In genomic region chr3:187291001-187291511, GRCh38 we compare ENCODE assay signal across 10 cellular contexts. TPM values are rescaled to one million over a fixed set of nuclear protein-coding genes. Genes with fewer than 3 reads are reported as not detected.
DNase-seq lines count a peak whose midpoint lies in the region; TF ChIP-seq lines count a peak whose summit lies in the region.
"Had no signal": no experiment of that assay in that cellular context is flagged by ENCODE, and none has a peak within 500 bp of the region (broad histone marks: within the 10 kb centered on the region; RNA-seq: fewer than 3 reads in every experiment).

No MANE protein-coding gene starts in this region.

- H3K36me3 ChIP-seq in left ventricle myocardium inferior, result no peaks in the 10 kb centered on the region
- H3K36me3 ChIP-seq in osteoblast (ENCODE audit: insufficient read depth, low read length), result no peaks in the 10 kb centered on the region
- no peaks in the 10 kb centered on the region for H3K36me3 ChIP-seq in CD8-positive, alpha-beta memory T cell (ENCODE audit: insufficient read depth, low read length)
- no peaks in the 10 kb centered on the region for H3K36me3 ChIP-seq in A673 (ENCODE audit: insufficient read depth, low read length, poor library complexity, severe bottlenecking)

- H3K4me3 ChIP-seq in AG10803 (ENCODE audit: low read length), result peak overlapping the region; percentile 83
- H3K4me3 ChIP-seq in WI38 (ENCODE audit: low read depth, low read length), result peak overlapping the region; percentile 76
- peak overlapping the region; percentile 71 for H3K4me3 ChIP-seq in left ventricle myocardium inferior
- H3K4me3 ChIP-seq in osteoblast (ENCODE audit: insufficient read depth, low read length), result peak overlapping the region; percentile 41
- no peak overlapping the region for H3K4me3 ChIP-seq in CD8-positive, alpha-beta memory T cell (ENCODE audit: low read length)
- no peak overlapping the region for H3K4me3 ChIP-seq in A673 (ENCODE audit: low read depth, low read length, poor library complexity, severe bottlenecking)

- H3K27me3 Mint-ChIP-seq in CD8-positive, alpha-beta memory T cell, result peaks cover 8 to 27% of the 10 kb centered on the region in 2 donors

- no TSS peak for BruUV-seq in A673 (replicated peaks; lab: Mats Ljungman, UMichigan)

- intact Hi-C loops in left ventricle myocardium inferior (cut with micrococcal nuclease) (no loop called here), A673 (cut with micrococcal nuclease; ENCODE audit: unreplicated experiment) (no loop called here)

- H3K9me3 ChIP-seq in left ventricle myocardium inferior (replicated peaks), result no peaks in the 10 kb centered on the region
- no peaks in the 10 kb centered on the region for H3K9me3 ChIP-seq in osteoblast (ENCODE audit: low read depth, low read length)
- H3K9me3 ChIP-seq in CD8-positive, alpha-beta memory T cell (ENCODE audit: low read length), result no peaks in the 10 kb centered on the region
- no peaks in the 10 kb centered on the region for H3K9me3 ChIP-seq in A673 (ENCODE audit: low read depth, low read length, poor library complexity, severe bottlenecking)

- no peaks in the 10 kb centered on the region for H4K20me1 ChIP-seq in osteoblast (ENCODE audit: insufficient read depth, low read length)

- DNase-seq in AG10803 (ENCODE audit: low read depth), result peak; percentile 85
- no peak for DNase-seq in left ventricle myocardium inferior
- DNase-seq in osteoblast (ENCODE audit: insufficient read length, low spot score, missing footprints), result no peak
- DNase-seq in NCI-H446 (lab: John Stamatoyannopoulos, UW), result no peak
- DNase-seq in CD8-positive, alpha-beta memory T cell, result no peak
- DNase-seq in NK-92 treated with Interleukin-12 subunit alpha and Interleukin-12 subunit beta, amount 100 ng/mL, for 24 hours (lab: John Stamatoyannopoulos, UW), result no peak
- no peak for DNase-seq in A673 (ENCODE audit: low spot score)
- DNase-seq: activated CD4-positive, alpha-beta T cell treated with anti-CD3 and anti-CD28 coated beads for 1 hour had no signal

- H3K27ac ChIP-seq in left ventricle myocardium inferior (replicated peaks), result peak overlapping the region; percentile 88
- H3K27ac ChIP-seq in osteoblast (ENCODE audit: low read depth, low read length), result peak overlapping the region; percentile 26
- H3K27ac ChIP-seq in CD8-positive, alpha-beta memory T cell (ENCODE audit: low read depth, low read length), result no peak overlapping the region
- no peak overlapping the region for H3K27ac ChIP-seq in A673 (ENCODE audit: low read depth, low read length, poor library complexity, severe bottlenecking)

- H3K36me3 Mint-ChIP-seq in CD8-positive, alpha-beta memory T cell, result no peaks in the 10 kb centered on the region

- H3K4me2 ChIP-seq in osteoblast (ENCODE audit: insufficient read depth, low read length), result peak overlapping the region; percentile 72

- CTCF ChIA-PET in CD8-positive, alpha-beta memory T cell (lab: Charles Lee), result no interaction called here
- CTCF ChIA-PET in A673 (lab: Charles Lee), result no interaction called here

- no peaks in the 10 kb centered on the region for H3K79me2 ChIP-seq in osteoblast (ENCODE audit: insufficient read depth, low read length)

- H3K4me3 Mint-ChIP-seq in CD8-positive, alpha-beta memory T cell, result no peak overlapping the region
- H3K4me3 Mint-ChIP-seq: dendritic cell treated with granulocyte-macrophage colony-stimulating factor and Interleukin-4, amounts not matched to agents 40 ng/mL and 50 ng/mL, for 4 days had no signal

- H3K27me3 ChIP-seq in left ventricle myocardium inferior (ENCODE audit: low read depth) (no peaks in the 10 kb centered on the region), osteoblast (ENCODE audit: insufficient read depth, low read length) (no peaks in the 10 kb centered on the region), A673 (replicated peaks; ENCODE audit: insufficient read depth, low read depth, low read length, poor library complexity) (no peaks in the 10 kb centered on the region)
- no peaks in the 10 kb centered on the region for H3K27me3 ChIP-seq in CD8-positive, alpha-beta memory T cell (ENCODE audit: insufficient read depth, low read length, poor library complexity, severe bottlenecking)

- H3K4me1 ChIP-seq in left ventricle myocardium inferior, result peaks cover 68% of the 10 kb centered on the region
- peaks cover 22% of the 10 kb centered on the region for H3K4me1 ChIP-seq in osteoblast (ENCODE audit: insufficient read depth, low read length)
- no peaks in the 10 kb centered on the region for H3K4me1 ChIP-seq in CD8-positive, alpha-beta memory T cell (ENCODE audit: insufficient read depth, low read length)
- H3K4me1 ChIP-seq in A673 (ENCODE audit: insufficient read depth, low read length, poor library complexity, severe bottlenecking), result peaks cover 8% of the 10 kb centered on the region

- no peaks in the 10 kb centered on the region for H3K9me3 Mint-ChIP-seq in CD8-positive, alpha-beta memory T cell
- H3K9me3 Mint-ChIP-seq: dendritic cell treated with granulocyte-macrophage colony-stimulating factor and Interleukin-4, amounts not matched to agents 40 ng/mL and 50 ng/mL, for 4 days had no signal

- peaks cover 0 to 3% (median 3%) of the 10 kb centered on the region in 3 donors for H3K4me1 Mint-ChIP-seq in CD8-positive, alpha-beta memory T cell

- H3K27ac Mint-ChIP-seq in CD8-positive, alpha-beta memory T cell, result peak overlapping the region in 1 of 8 donors; percentile 76
- H3K27ac Mint-ChIP-seq: dendritic cell treated with granulocyte-macrophage colony-stimulating factor and Interleukin-4, amounts not matched to agents 40 ng/mL and 50 ng/mL, for 4 days had no signal

- peak overlapping the region; percentile 83 for H2AFZ ChIP-seq in osteoblast (ENCODE audit: low read length)

- no peak for TF ChIP-seq CTCF in AG10803 (conservative IDR thresholded peaks at IDR 0.05; ENCODE audit: low read length)
- no peak for TF ChIP-seq CTCF in WI38 (IDR thresholded peaks at IDR 0.05; ENCODE audit: low read depth, low read length)
- TF ChIP-seq CTCF in left ventricle myocardium inferior (IDR thresholded peaks at IDR 0.05; ENCODE audit: borderline replicate concordance), result no peak
- no peak for TF ChIP-seq CTCF in osteoblast (IDR thresholded peaks at IDR 0.05; ENCODE audit: extremely low read depth, low read depth, low read length)
- no peak for TF ChIP-seq CTCF in A673 (conservative IDR thresholded peaks at IDR 0.05; ENCODE audit: low read depth, low read length)

- POLR2A ChIA-PET in CD8-positive, alpha-beta memory T cell (lab: Charles Lee), result no interaction called here
- POLR2A ChIA-PET in A673 (lab: Charles Lee; ENCODE audit: low non-redundant PET), result no interaction called here

RNA-seq across cellular contexts. Expression of gene MASP1, which starts 0.5 kb away (rescaled TPM):
- 214 TPM for total RNA-seq in left ventricle myocardium inferior
- 1.2 and 1.4 TPM in 2 replicates for total RNA-seq in osteoblast
- total RNA-seq in CD8-positive, alpha-beta memory T cell, result not detected
- not detected for polyA plus RNA-seq in CD8-positive, alpha-beta memory T cell
- total RNA-seq in A673 (2021), result not detected in 2 replicates

Comparison
In these comparisons a context has a peak if more than half of its experiments do, and no peak if none do; other contexts are left out.
1. H3K4me3 ChIP-seq: peak in AG10803 (single experiment), WI38 (single experiment), left ventricle myocardium inferior (single experiment) and osteoblast (single experiment); none in CD8-positive, alpha-beta memory T cell (single experiment) and A673 (single experiment).
2. H3K27ac ChIP-seq: peak in left ventricle myocardium inferior (single experiment) and osteoblast (single experiment); none in CD8-positive, alpha-beta memory T cell (single experiment) and A673 (single experiment).
3. RNA of gene MASP1, which starts 0.5 kb away (total RNA-seq): 214 TPM in left ventricle myocardium inferior (single experiment); 1.2 to 1.4 TPM in osteoblast, not detected in A673 and not detected in CD8-positive, alpha-beta memory T cell; every median in the first group is over 10 times any median in the second.